Comparison of ENCODE assay signal across 8 cellular contexts in genomic region chr12:64610660-64611429, GRCh38. TPM values are rescaled to one million over a fixed set of nuclear protein-coding genes. Genes with fewer than 3 reads are reported as not detected.
DNase-seq lines count a peak whose midpoint lies in the region; ATAC-seq lines count a peak whose summit lies in the region.

No MANE protein-coding gene starts in this region.

- H3K4me1 ChIP-seq in effector memory CD4-positive, alpha-beta T cell (ENCODE audit: control insufficient read depth, insufficient read depth, low read length, poor library complexity, severe bottlenecking): peaks cover 22% of the 10 kb centered on the region
- peaks cover 59% of the 10 kb centered on the region for H3K4me1 ChIP-seq in mononuclear cell (ENCODE audit: insufficient read depth, low read length)

- H3K36me3 ChIP-seq in effector memory CD4-positive, alpha-beta T cell (ENCODE audit: control insufficient read depth, insufficient read depth, low read length): peaks cover 5% of the 10 kb centered on the region

- DNase-seq in NK-92 treated with Interleukin-12 subunit alpha and Interleukin-12 subunit beta, amount 100 ng/mL, for 24 hours (lab: John Stamatoyannopoulos, UW): peak; percentile 77
- DNase-seq in NK-92 (lab: John Stamatoyannopoulos, UW; ENCODE audit: unreplicated experiment) (no peak), NCI-H345 (lab: John Stamatoyannopoulos, UW) (peak; percentile 54)
- peak; percentile 68 to 74 for DNase-seq in activated CD4-positive, alpha-beta T cell treated with anti-CD3 and anti-CD28 coated beads, Interleukin-2, amount 50 U/mL, for 48 hours
- peak; percentile 53 to 61 (median 59) for DNase-seq in effector memory CD4-positive, alpha-beta T cell
- peak; percentile 47 to 73 for DNase-seq in stimulated activated CD8-positive, alpha-beta memory T cell treated with anti-CD3 and anti-CD28 coated beads, Interleukin-7, amount 100 ng/mL, for 4 hours (ENCODE audit: low read depth in 2 of 2)

- H3K9me3 ChIP-seq in effector memory CD4-positive, alpha-beta T cell (ENCODE audit: control insufficient read depth, low read length): no peaks in the 10 kb centered on the region
- no peaks in the 10 kb centered on the region for H3K9me3 ChIP-seq in mononuclear cell (ENCODE audit: low read depth, low read length)

- peak; percentile 42 for ATAC-seq in HG02870 (IDR thresholded peaks at IDR 0.05; ENCODE audit: unreplicated experiment)

- H3K27me3 ChIP-seq in effector memory CD4-positive, alpha-beta T cell (replicated peaks; ENCODE audit: control insufficient read depth, insufficient read depth, low read length, poor library complexity, severe bottlenecking): no peaks in the 10 kb centered on the region
- no peaks in the 10 kb centered on the region for H3K27me3 ChIP-seq in mononuclear cell (ENCODE audit: insufficient read depth, low read length)

- peak overlapping the region; percentile 79 for H3K27ac ChIP-seq in effector memory CD4-positive, alpha-beta T cell (ENCODE audit: insufficient read depth, low read length, poor library complexity, severe bottlenecking)

- H3K4me3 ChIP-seq in effector memory CD4-positive, alpha-beta T cell (ENCODE audit: insufficient read depth, low read depth, low read length, poor library complexity, severe bottlenecking): peak overlapping the region; percentile 87
- H3K4me3 ChIP-seq in mononuclear cell (ENCODE audit: low read length): peak overlapping the region; percentile 76

RNA-seq across cellular contexts. Expression of gene RASSF3, which starts 0.6 kb away (rescaled TPM):
- total RNA-seq in mononuclear cell: 52.8 TPM
